Comparison of ENCODE assay signal across 11 cellular contexts in the genomic region with DNA sequence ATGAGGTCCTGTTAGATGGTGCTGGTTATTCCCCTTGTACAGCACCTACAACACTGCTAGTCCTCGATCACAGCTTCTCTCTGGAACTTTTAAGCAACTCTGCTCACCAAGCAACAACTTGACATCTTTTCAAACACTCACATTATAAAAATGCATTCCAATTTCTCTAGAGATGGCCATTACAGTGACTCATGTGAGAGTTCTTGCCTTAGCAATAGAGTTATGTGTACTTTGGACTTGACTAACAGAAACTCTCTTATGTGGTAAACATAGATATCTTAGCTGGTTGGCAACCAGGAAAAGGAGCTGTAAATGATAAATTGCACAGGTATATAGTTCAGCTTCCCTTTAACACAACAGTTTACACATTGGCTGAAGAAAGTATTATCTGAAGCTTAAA.
DNase-seq lines count a peak whose midpoint lies in the region; ATAC-seq and TF ChIP-seq lines count a peak whose summit lies in the region.
"Had no signal": no experiment of that assay in that cellular context is flagged by ENCODE, and none has a peak within 500 bp of the region (broad histone marks: within the 10 kb centered on the region; RNA-seq: fewer than 3 reads in every experiment).

No MANE protein-coding gene starts in this region.

- peak; percentile 64 for ATAC-seq in GM19463 (IDR thresholded peaks at IDR 0.05; ENCODE audit: unreplicated experiment)
- ATAC-seq: activated CD4-positive, alpha-beta T cell treated with anti-CD3 and anti-CD28 coated beads for 36 hours had no signal

- POLR2A ChIA-PET in AG04449 (lab: Yijun Ruan, JAX) = interaction anchor here (1.2 to 1.6 kb wide), 4 partner anchors 8 to 122 kb away, joined by 3 to 6 read pairs (median 4); a partner anchor contains a TSS

- H3K4me3 ChIP-seq in AG04449 (ENCODE audit: low read depth, low read length) = no peak overlapping the region
- no peak overlapping the region for H3K4me3 ChIP-seq in kidney epithelial cell (ENCODE audit: low read depth, low read length)

- no peaks in the 10 kb centered on the region for H3K27me3 ChIP-seq in kidney epithelial cell (ENCODE audit: control insufficient read depth, insufficient read depth, low read length)

- H3K36me3 ChIP-seq in kidney epithelial cell (ENCODE audit: control insufficient read depth, insufficient read depth, low read length) = no peaks in the 10 kb centered on the region

- peak; percentile 84 for DNase-seq in AG04449 (ENCODE audit: low read depth, low spot score)
- DNase-seq in amniotic epithelial cell (ENCODE audit: low read depth) = peak; percentile 86
- DNase-seq in kidney epithelial cell (ENCODE audit: low read depth) = peak; percentile 60
- DNase-seq in activated gamma-delta T cell (lab: John Stamatoyannopoulos, UW) = no peak
- no peak for DNase-seq in RPMI8226
- no peak for DNase-seq in NCI-H69 (lab: John Stamatoyannopoulos, UW)
- no peak for DNase-seq in NCI-H2081 (lab: John Stamatoyannopoulos, UW)
- DNase-seq: activated CD4-positive, alpha-beta T cell treated with anti-CD3 and anti-CD28 coated beads for 36 hours; activated naive CD8-positive, alpha-beta T cell treated with anti-CD3 and anti-CD28 coated beads, Interleukin-2, amount 10 ng/mL, durations not matched to agents 7 days and 5 days; OCI-M1 had no signal

- CTCF ChIA-PET in AG04449 (lab: Yijun Ruan, JAX) = interaction anchor here (3.6 kb wide), 1 partner anchor 10 kb away, joined by 17 read pairs; no protein-coding TSS in a partner anchor

- TF ChIP-seq CTCF in AG04449 (IDR thresholded peaks at IDR 0.05; ENCODE audit: insufficient read depth, low read length, missing control alignments) = no peak
- TF ChIP-seq CTCF in kidney epithelial cell (IDR thresholded peaks at IDR 0.05; ENCODE audit: insufficient read depth, low read length, poor library complexity, severe bottlenecking) = no peak

Comparison
In these comparisons a context has a peak if more than half of its experiments do, and no peak if none do; other contexts are left out.
1. DNase-seq: peak in AG04449 (single experiment), amniotic epithelial cell (single experiment) and kidney epithelial cell (single experiment); none in activated gamma-delta T cell (single experiment), RPMI8226 (single experiment), NCI-H69 (single experiment) and NCI-H2081 (0 of 2).